In genomic region chr2:88874063-88874657, GRCh38 we compare ENCODE assay signal across 8 cellular contexts.
A peak's percentile ranks its signal among the peaks of the same experiment; 100 is the strongest.
DNase-seq lines count a peak whose midpoint lies in the region; ATAC-seq and TF ChIP-seq lines count a peak whose summit lies in the region.

No MANE protein-coding gene starts in this region.

- H3K27ac ChIP-seq in parathyroid adenoma: no peak overlapping the region

- peak; percentile 43 for ATAC-seq in GM19463 (IDR thresholded peaks at IDR 0.05; ENCODE audit: unreplicated experiment)
- ATAC-seq in activated T-cell treated with anti-CD3 and anti-CD28 coated beads, Interleukin-2, amount 50 U/mL, for 4 hours: peak; percentile 59 to 60
- no peak for ATAC-seq in GM18505 (IDR thresholded peaks at IDR 0.05; ENCODE audit: unreplicated experiment)

- H3K79me2 ChIP-seq in parathyroid adenoma: no peaks in the 10 kb centered on the region

- no peak overlapping the region for H3K9ac ChIP-seq in parathyroid adenoma

- TF ChIP-seq CTCF in AG09319 (IDR thresholded peaks at IDR 0.05; ENCODE audit: low read depth, low read length) (peak; percentile 84), parathyroid adenoma (IDR thresholded peaks at IDR 0.05) (peak; percentile 68)

- H3K36me3 ChIP-seq in parathyroid adenoma (ENCODE audit: control insufficient read depth, insufficient read depth, low read length): no peaks in the 10 kb centered on the region

- peak overlapping the region; percentile 4 for H3K4me2 ChIP-seq in parathyroid adenoma (ENCODE audit: low read length)

- H3K4me1 Mint-ChIP-seq in activated T-cell treated with anti-CD3 and anti-CD28 coated beads, Interleukin-2, amount 50 U/mL, for 4 hours (ENCODE audit: low read depth): no peaks in the 10 kb centered on the region

- no peaks in the 10 kb centered on the region for H3K36me3 Mint-ChIP-seq in activated T-cell treated with anti-CD3 and anti-CD28 coated beads, Interleukin-2, amount 50 U/mL, for 4 hours (ENCODE audit: insufficient read depth)

- no peak overlapping the region for H3K4me3 ChIP-seq in parathyroid adenoma (ENCODE audit: low read depth, low read length)

- H3K4me1 ChIP-seq in parathyroid adenoma: no peaks in the 10 kb centered on the region

- H3K27me3 ChIP-seq in parathyroid adenoma (ENCODE audit: control insufficient read depth, insufficient read depth, low read length): no peaks in the 10 kb centered on the region

- DNase-seq in AG09319 (ENCODE audit: extremely low read depth, low read depth) (peak; percentile 27), NCI-H460 (ENCODE audit: extremely low read depth, low read depth) (peak; percentile 74), fibroblast of peridontal ligament (ENCODE audit: extremely low read depth) (peak; percentile 76), mucosa of gallbladder (ENCODE audit: low spot score) (no peak)
- DNase-seq in activated T-cell treated with anti-CD3 and anti-CD28 coated beads, Interleukin-2, amount 50 U/mL, for 4 hours: peak; percentile 12

- no peak overlapping the region for H3K4me3 Mint-ChIP-seq in activated T-cell treated with anti-CD3 and anti-CD28 coated beads, Interleukin-2, amount 50 U/mL, for 4 hours

- no peak overlapping the region for H2AFZ ChIP-seq in parathyroid adenoma

- no peak for TF ChIP-seq POLR2A in GM18505 (IDR thresholded peaks at IDR 0.05; ENCODE audit: borderline replicate concordance, extremely low read depth, insufficient read depth, insufficient read length)

- peaks cover 15% of the 10 kb centered on the region for H3K27me3 Mint-ChIP-seq in activated T-cell treated with anti-CD3 and anti-CD28 coated beads, Interleukin-2, amount 50 U/mL, for 4 hours (ENCODE audit: low read depth)

- H3K9me3 ChIP-seq in parathyroid adenoma (ENCODE audit: control insufficient read depth, low read length): no peaks in the 10 kb centered on the region

- H3K9me3 Mint-ChIP-seq in activated T-cell treated with anti-CD3 and anti-CD28 coated beads, Interleukin-2, amount 50 U/mL, for 4 hours: no peaks in the 10 kb centered on the region
